Comparison of ENCODE assay signal across 29 cellular contexts in the genomic region with DNA sequence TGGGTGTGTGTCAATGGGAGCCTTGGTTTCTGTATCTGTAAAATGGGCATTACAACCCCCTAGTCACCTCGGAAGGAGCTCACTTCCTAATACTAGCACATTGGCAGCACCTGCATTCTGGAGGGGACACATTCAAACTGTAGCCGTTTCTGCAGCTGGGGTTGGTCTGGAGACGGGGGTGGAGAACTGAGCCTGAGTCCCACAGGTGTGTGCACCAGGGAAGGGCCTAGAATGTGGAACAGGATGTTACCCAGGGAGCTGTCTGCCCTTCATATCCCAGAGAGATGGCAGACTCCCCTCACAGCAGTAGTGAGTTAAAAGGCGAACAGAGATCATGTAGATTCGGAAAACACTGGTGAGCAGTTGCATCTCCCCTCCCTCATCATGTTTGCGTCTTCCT.
"Had no signal": no experiment of that assay in that cellular context is flagged by ENCODE, and none has a peak within 500 bp of the region (broad histone marks: within the 10 kb centered on the region; RNA-seq: fewer than 3 reads in every experiment).

No MANE protein-coding gene starts in this region.

- H3K9me3 Mint-ChIP-seq: activated CD4-positive, alpha-beta memory T cell treated with anti-CD3 and anti-CD28 coated beads, Interleukin-2, amount 10 ng/mL, durations not matched to agents 7 days and 5 days; activated CD4-positive, alpha-beta T cell treated with anti-CD3 and anti-CD28 coated beads, Interleukin-2, amount 10 ng/mL, durations not matched to agents 7 days and 5 days; activated T-helper 1 cell treated with anti-CD3 and anti-CD28 coated beads, Interleukin-12 subunit alpha, Interleukin-12 subunit beta, Interleukin-2, Interleukin-4 antibody, amounts not matched to agents 30 ng/mL and 10 ng/mL and 1 ng/mL, durations not matched to agents 14 hours and 24 hours and 36 hours; activated T-helper 2 cell treated with anti-CD3 and anti-CD28 coated beads, Interferon-gamma antibody, Interleukin-2, Interleukin-4, amounts not matched to agents 10 μg/mL and 5 μg/mL and 100 μg/mL, durations not matched to agents 14 hours and 24 hours and 36 hours; central memory CD8-positive, alpha-beta T cell; T-helper 1 cell treated with Interleukin-12 subunit alpha and Interleukin-12 subunit beta and Interleukin-4 antibody, amounts not matched to agents 30 μg/mL and 1 μg/mL, for 36 hours had no signal

- H3K27ac ChIP-seq: brain microvascular endothelial cell, epithelial cell of prostate, esophagus squamous epithelium, gastroesophageal sphincter, heart right ventricle had no signal

- H3K9me3 ChIP-seq: gastroesophageal sphincter had no signal

- H3K27ac Mint-ChIP-seq: activated CD4-positive, alpha-beta memory T cell treated with anti-CD3 and anti-CD28 coated beads, Interleukin-2, amount 10 ng/mL, durations not matched to agents 7 days and 5 days; activated CD4-positive, alpha-beta T cell treated with anti-CD3 and anti-CD28 coated beads, Interleukin-2, amount 10 ng/mL, durations not matched to agents 7 days and 5 days; activated naive CD4-positive, alpha-beta T cell treated with anti-CD3 and anti-CD28 coated beads for 36 hours; activated naive CD8-positive, alpha-beta T cell; activated T-helper 1 cell treated with anti-CD3 and anti-CD28 coated beads, Interleukin-12 subunit alpha, Interleukin-12 subunit beta, Interleukin-2, Interleukin-4 antibody, amounts not matched to agents 30 ng/mL and 10 ng/mL and 1 ng/mL, durations not matched to agents 14 hours and 24 hours and 36 hours; activated T-helper 2 cell treated with anti-CD3 and anti-CD28 coated beads, Interferon-gamma antibody, Interleukin-2, Interleukin-4, amounts not matched to agents 10 μg/mL and 5 μg/mL and 100 μg/mL, durations not matched to agents 14 hours and 24 hours and 36 hours; T-cell; T-helper 1 cell treated with Interleukin-12 subunit alpha and Interleukin-12 subunit beta and Interleukin-4 antibody, amounts not matched to agents 30 μg/mL and 1 μg/mL, for 36 hours had no signal

- H3K27me3 ChIP-seq: brain microvascular endothelial cell, esophagus squamous epithelium, gastroesophageal sphincter, heart right ventricle had no signal

- DNase-seq: activated CD4-positive, alpha-beta memory T cell treated with anti-CD3 and anti-CD28 coated beads, Interleukin-2, amount 10 ng/mL, durations not matched to agents 7 days and 5 days; activated CD4-positive, alpha-beta T cell treated with anti-CD3 and anti-CD28 coated beads for 4 hours; activated CD4-positive, alpha-beta T cell treated with anti-CD3 and anti-CD28 coated beads, Interleukin-2, amount 10 ng/mL, durations not matched to agents 7 days and 5 days; activated CD4-positive, alpha-beta T cell treated with anti-CD3 and anti-CD28 coated beads, Interleukin-2, amount 50 U/mL, for 4 hours; activated CD4-positive, CD25-positive, alpha-beta regulatory T cell; activated CD4-positive, CD25-positive, alpha-beta regulatory T cell treated with anti-CD3 and anti-CD28 coated beads, Interleukin-2, amount 50 U/mL, for 72 hours; activated effector memory CD4-positive, alpha-beta T cell treated with anti-CD3 and anti-CD28 coated beads, Interleukin-2, amount 50 U/mL, for 16 hours; activated naive CD4-positive, alpha-beta T cell treated with anti-CD3 and anti-CD28 coated beads for 36 hours; activated T-cell treated with anti-CD3 and anti-CD28 coated beads, Interleukin-2, amount 50 U/mL, for 1 hour; activated T-cell treated with anti-CD3 and anti-CD28 coated beads, Interleukin-2, amount 50 U/mL, for 48 hours; amniotic stem cell; anterior cingulate cortex; brain microvascular endothelial cell; cortex of kidney; dermis blood vessel endothelial cell; effector CD8-positive, alpha-beta T cell; esophagus squamous epithelium; foreskin melanocyte; heart right ventricle; SW 1271; T-cell; T-helper 9 cell had no signal

- H3K4me1 Mint-ChIP-seq: activated CD4-positive, alpha-beta memory T cell treated with anti-CD3 and anti-CD28 coated beads, Interleukin-2, amount 10 ng/mL, durations not matched to agents 7 days and 5 days; activated CD4-positive, alpha-beta T cell treated with anti-CD3 and anti-CD28 coated beads, Interleukin-2, amount 10 ng/mL, durations not matched to agents 7 days and 5 days; T-cell had no signal

- H3K4me1 ChIP-seq: esophagus squamous epithelium, gastroesophageal sphincter had no signal

- H3K36me3 ChIP-seq: brain microvascular endothelial cell, esophagus squamous epithelium, gastroesophageal sphincter, heart right ventricle had no signal

- ATAC-seq: gastroesophageal sphincter, T-cell had no signal

- H3K36me3 Mint-ChIP-seq: activated naive CD8-positive, alpha-beta T cell; T-cell had no signal

- H3K27me3 Mint-ChIP-seq: T-cell had no signal

- H3K4me3 ChIP-seq: esophagus squamous epithelium, gastroesophageal sphincter, heart right ventricle had no signal

- H3K4me3 Mint-ChIP-seq: activated CD4-positive, alpha-beta memory T cell treated with anti-CD3 and anti-CD28 coated beads, Interleukin-2, amount 10 ng/mL, durations not matched to agents 7 days and 5 days; activated CD4-positive, alpha-beta T cell treated with anti-CD3 and anti-CD28 coated beads, Interleukin-2, amount 10 ng/mL, durations not matched to agents 7 days and 5 days; activated naive CD4-positive, alpha-beta T cell treated with anti-CD3 and anti-CD28 coated beads for 36 hours; activated naive CD8-positive, alpha-beta T cell; activated T-helper 1 cell treated with anti-CD3 and anti-CD28 coated beads, Interleukin-12 subunit alpha, Interleukin-12 subunit beta, Interleukin-2, Interleukin-4 antibody, amounts not matched to agents 30 ng/mL and 10 ng/mL and 1 ng/mL, durations not matched to agents 14 hours and 24 hours and 36 hours; central memory CD8-positive, alpha-beta T cell; T-cell; T-helper 1 cell treated with Interleukin-12 subunit alpha and Interleukin-12 subunit beta and Interleukin-4 antibody, amounts not matched to agents 30 μg/mL and 1 μg/mL, for 36 hours had no signal
